In the genomic region with DNA sequence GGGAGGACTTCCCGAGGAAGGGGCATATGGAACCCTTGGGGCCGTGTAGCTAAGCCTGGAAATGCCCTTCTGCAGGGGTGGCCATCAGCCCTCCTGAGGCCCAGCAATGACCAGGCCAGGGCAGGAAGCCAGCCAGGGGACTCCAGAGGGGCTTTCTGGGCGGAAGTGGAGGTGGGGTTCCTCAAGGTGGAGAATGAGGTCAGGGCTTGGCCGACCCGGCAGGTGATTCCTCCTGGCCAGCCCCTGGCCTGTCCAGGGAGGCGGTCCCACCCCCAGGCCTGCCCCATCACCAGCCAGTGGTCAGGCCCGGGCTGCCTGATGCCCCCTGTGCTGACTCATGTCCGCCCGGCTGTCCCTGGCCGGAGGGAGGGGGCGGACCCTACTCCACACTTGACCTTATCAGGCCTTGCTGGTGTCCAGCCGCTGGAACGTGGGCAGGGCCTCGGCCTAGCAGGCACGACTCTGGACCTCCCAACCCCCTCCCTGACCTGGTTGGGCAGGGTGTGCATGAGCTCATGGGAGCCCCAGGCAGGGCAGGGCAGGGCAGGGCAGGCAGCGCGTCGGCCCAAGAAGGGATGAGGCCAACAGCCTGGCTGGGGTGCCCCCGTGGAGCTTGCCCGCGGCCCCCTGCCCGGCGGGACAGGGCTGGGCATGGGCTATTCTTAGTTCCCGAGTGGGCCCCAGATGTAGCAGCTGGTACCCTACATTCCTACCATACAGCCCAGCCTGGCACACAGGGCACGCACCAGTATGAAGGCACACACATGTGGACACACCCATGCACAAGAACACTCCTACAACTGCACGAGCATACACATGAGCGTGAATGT, we compare ENCODE assay signal across 10 cellular contexts. TPM values are rescaled to one million over a fixed set of nuclear protein-coding genes. Genes with fewer than 3 reads are reported as not detected.
A peak's percentile ranks its signal among the peaks of the same experiment; 100 is the strongest.
DNase-seq lines count a peak whose midpoint lies in the region; ATAC-seq, FAIRE-seq and TF ChIP-seq lines count a peak whose summit lies in the region.
"Had no signal": no experiment of that assay in that cellular context is flagged by ENCODE, and none has a peak within 500 bp of the region (broad histone marks: within the 10 kb centered on the region; RNA-seq: fewer than 3 reads in every experiment).

No MANE protein-coding gene starts in this region.

- intact Hi-C loops in right lobe of liver (cut with DNase I): no loop called here

- H3K27ac ChIP-seq in duodenal mucosa (ENCODE audit: low read depth, low read length) (peak overlapping the region; percentile 71), right lobe of liver (peak overlapping the region; percentile 36 to 65 (median 47)), subcutaneous abdominal adipose tissue (ENCODE audit: low read depth, low read length) (peak overlapping the region; percentile 77)
- H3K27ac ChIP-seq: SK-N-MC had no signal

- TF ChIP-seq CTCF in right lobe of liver (IDR thresholded peaks at IDR 0.05) (no peak), D721Med (IDR thresholded peaks at IDR 0.05; ENCODE audit: insufficient read depth, missing control alignments) (no peak)

- H3K9me3 ChIP-seq in duodenal mucosa (ENCODE audit: control insufficient read depth in 1 of 2, low read length in 2 of 2) (peaks cover 0 to 3% of the 10 kb centered on the region in 2 donors), right lobe of liver (no peaks in the 10 kb centered on the region), subcutaneous abdominal adipose tissue (ENCODE audit: control insufficient read depth in 5 of 5, low read length in 5 of 5) (peaks cover 0 to 13% (median 9%) of the 10 kb centered on the region in 5 donors)

- WGBS in right lobe of liver (ENCODE audit: insufficient coverage, low coverage, low lambda C conversion rate, missing lambda C conversion rate): 35% methylated on average over 5 of the region's 27 CpGs

- H3K27me3 ChIP-seq in duodenal mucosa (ENCODE audit: control insufficient read depth in 1 of 2, insufficient read depth in 2 of 2, low read length in 2 of 2) (no peaks in the 10 kb centered on the region), right lobe of liver (no peaks in the 10 kb centered on the region), subcutaneous abdominal adipose tissue (ENCODE audit: control insufficient read depth in 5 of 5, insufficient read depth in 4 of 5, low read length in 5 of 5) (no peaks in the 10 kb centered on the region)

- no peaks in the 10 kb centered on the region for H3K36me3 ChIP-seq in duodenal mucosa (ENCODE audit: control insufficient read depth in 1 of 2, insufficient read depth in 2 of 2, low read length in 2 of 2)
- no peaks in the 10 kb centered on the region for H3K36me3 ChIP-seq in right lobe of liver
- H3K36me3 ChIP-seq in subcutaneous abdominal adipose tissue (ENCODE audit: control insufficient read depth in 5 of 5, insufficient read depth in 5 of 5, low read length in 5 of 5): no peaks in the 10 kb centered on the region

- peak overlapping the region in 1 of 2 donors; percentile 18 for H3K9ac ChIP-seq in duodenal mucosa (ENCODE audit: low read depth in 1 of 2, low read length in 2 of 2)
- peak overlapping the region in 1 of 5 donors; percentile 30 for H3K9ac ChIP-seq in subcutaneous abdominal adipose tissue (ENCODE audit: low read length in 5 of 5)

- H3K4me1 ChIP-seq in duodenal mucosa (ENCODE audit: control insufficient read depth in 1 of 2, insufficient read depth in 2 of 2, low read length in 2 of 2) (peaks cover 8 to 14% of the 10 kb centered on the region in 2 donors), right lobe of liver (no peaks in the 10 kb centered on the region), subcutaneous abdominal adipose tissue (ENCODE audit: control insufficient read depth in 5 of 5, insufficient read depth in 5 of 5, low read length in 5 of 5) (peaks cover 2 to 74% (median 38%) of the 10 kb centered on the region in 5 donors)

- no peak for FAIRE-seq in D721Med (lab: Jason Lieb, UNC)

- peak; percentile 75 to 86 (median 82) for ATAC-seq in right lobe of liver
- no peak for ATAC-seq in HG03460 (IDR thresholded peaks at IDR 0.05; ENCODE audit: unreplicated experiment)
- ATAC-seq in HG02798 (IDR thresholded peaks at IDR 0.05; ENCODE audit: poor library complexity, unreplicated experiment): no peak

- H3K4me3 ChIP-seq in duodenal mucosa (ENCODE audit: low read depth in 1 of 2, low read length in 2 of 2) (no peak overlapping the region), right lobe of liver (no peak overlapping the region), subcutaneous abdominal adipose tissue (ENCODE audit: low read depth in 1 of 5, low read length in 5 of 5) (no peak overlapping the region)
- H3K4me3 ChIP-seq: SK-N-MC had no signal

- DNase-seq in LoVo (ENCODE audit: low spot score) (peak; percentile 23), right lobe of liver (peak; percentile 68 to 89 (median 74)), NCI-H2227 (lab: John Stamatoyannopoulos, UW; ENCODE audit: unreplicated experiment) (no peak), D721Med (ENCODE audit: insufficient read length, low spot score) (no peak)
- DNase-seq: foreskin melanocyte had no signal

- TF ChIP-seq POLR2A in right lobe of liver (IDR thresholded peaks at IDR 0.05): peak; percentile 28

RNA-seq across cellular contexts. Expression of a gene that starts 35.9 kb away (rescaled TPM):
- total RNA-seq in right lobe of liver: 100 to 1,000 TPM; 648 to 905 (median 743) TPM

RNA-seq across cellular contexts. Expression of a gene that starts 38.7 kb away (rescaled TPM):
- 10 to 100 TPM in 1 of 6 experiments, 1 to 10 TPM in 4, under 1 TPM in 1; 0.90 to 10.2 (median 3.3) TPM for total RNA-seq in right lobe of liver

Comparison
In these comparisons a context has a peak if more than half of its experiments do, and no peak if none do; other contexts are left out.
1. DNase-seq: peak in LoVo (single experiment) and right lobe of liver (3 of 3); none in NCI-H2227 (single experiment) and D721Med (single experiment).
2. ATAC-seq: peak in right lobe of liver (4 of 4); none in HG03460 (single experiment) and HG02798 (single experiment).
3. Peak in every context shown above with its lines, with median percentiles within 50 percentile points of each other: H3K27ac ChIP-seq.